Comparison of ENCODE assay signal across 1 cellular context in the genomic region with DNA sequence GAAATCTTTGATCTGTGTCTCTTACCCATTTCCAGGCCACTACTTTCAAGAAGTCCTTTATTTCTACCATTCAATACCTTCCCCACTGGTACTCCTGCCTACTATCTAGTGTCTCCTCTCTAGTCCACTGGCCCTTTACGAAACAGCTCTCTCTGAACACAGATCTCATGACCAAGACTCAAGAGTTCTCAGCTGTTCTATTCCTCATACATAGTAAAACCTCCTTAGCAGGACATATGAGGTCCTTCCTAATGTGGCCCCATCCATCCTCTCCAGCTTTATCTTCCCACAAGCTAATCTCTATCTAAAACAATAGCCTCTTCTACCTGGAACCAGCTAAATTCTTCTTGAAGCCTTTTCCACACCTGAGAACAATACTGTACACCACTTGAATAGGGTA.
TF ChIP-seq lines count a peak whose summit lies in the region.

No MANE protein-coding gene starts in this region.

TF ChIP-seq in K562, 482 proteins besides CTCF, POLR2A, EP300 and RAD21 (continued from another document):
- TF ChIP-seq RREB1 (CRISPR knock-in tag; IDR thresholded peaks at IDR 0.05) = no peak
TF ChIP-seq in K562: peak in this region for 1.
